Comparison of ENCODE assay signal across 24 cellular contexts in genomic region chr5:133697536-133698258, GRCh38.
"Had no signal": no experiment of that assay in that cellular context is flagged by ENCODE, and none has a peak within 500 bp of the region (broad histone marks: within the 10 kb centered on the region; RNA-seq: fewer than 3 reads in every experiment).

No MANE protein-coding gene starts in this region.

- H3K36me3 Mint-ChIP-seq: activated naive CD8-positive, alpha-beta T cell had no signal

- H3K4me1 ChIP-seq: left lung, lower lobe of right lung, prostate gland, testis, transverse colon, uterus had no signal

- H3K9me3 Mint-ChIP-seq: activated T-cell treated with anti-CD3 and anti-CD28 coated beads, Interleukin-2, amount 50 U/mL, for 4 hours; central memory CD8-positive, alpha-beta T cell; T-helper 2 cell treated with Interferon-gamma antibody and Interleukin-4, amounts not matched to agents 5 μg/mL and 100 μg/mL, for 36 hours had no signal

- ATAC-seq: activated CD4-positive, alpha-beta T cell treated with anti-CD3 and anti-CD28 coated beads for 36 hours; activated CD8-positive, alpha-beta T cell treated with anti-CD3 and anti-CD28 coated beads, Interleukin-2, amount 10 ng/mL, durations not matched to agents 7 days and 5 days; activated T-cell treated with anti-CD3 and anti-CD28 coated beads, Interleukin-2, amount 50 U/mL, for 4 hours; left lung; lower lobe of right lung; sciatic nerve had no signal

- H3K36me3 ChIP-seq: left lung, lower lobe of right lung, ovary, prostate gland, transverse colon, uterus had no signal

- H3K4me3 Mint-ChIP-seq: activated CD4-positive, alpha-beta T cell treated with anti-CD3 and anti-CD28 coated beads for 36 hours; activated CD8-positive, alpha-beta T cell treated with anti-CD3 and anti-CD28 coated beads, Interleukin-2, amount 10 ng/mL, durations not matched to agents 7 days and 5 days; activated naive CD8-positive, alpha-beta T cell; activated T-cell treated with anti-CD3 and anti-CD28 coated beads, Interleukin-2, amount 50 U/mL, for 4 hours; central memory CD8-positive, alpha-beta T cell; T-helper 2 cell treated with Interferon-gamma antibody and Interleukin-4, amounts not matched to agents 5 μg/mL and 100 μg/mL, for 36 hours had no signal

- H3K27ac ChIP-seq: left lung, lower lobe of right lung, ovary, prostate gland, testis, transverse colon, uterus had no signal

- H3K27ac Mint-ChIP-seq: activated CD4-positive, alpha-beta T cell treated with anti-CD3 and anti-CD28 coated beads for 36 hours; activated CD8-positive, alpha-beta T cell treated with anti-CD3 and anti-CD28 coated beads, Interleukin-2, amount 10 ng/mL, durations not matched to agents 7 days and 5 days; activated naive CD8-positive, alpha-beta T cell; T-helper 2 cell treated with Interferon-gamma antibody and Interleukin-4, amounts not matched to agents 5 μg/mL and 100 μg/mL, for 36 hours had no signal

- H3K27me3 ChIP-seq: left lung, ovary, testis, transverse colon, uterus had no signal

- H3K4me3 ChIP-seq: left lung, lower lobe of right lung, ovary, prostate gland, testis, transverse colon, uterus had no signal

- DNase-seq: activated CD4-positive, alpha-beta T cell treated with anti-CD3 and anti-CD28 coated beads for 36 hours; activated CD4-positive, CD25-positive, alpha-beta regulatory T cell; activated CD8-positive, alpha-beta T cell treated with anti-CD3 and anti-CD28 coated beads, Interleukin-2, amount 10 ng/mL, durations not matched to agents 7 days and 5 days; activated naive CD4-positive, alpha-beta T cell treated with Interleukin-2 at 50 U/mL for 16 hours; activated T-cell treated with anti-CD3 and anti-CD28 coated beads, Interleukin-2, amount 50 U/mL, for 4 hours; dermis blood vessel endothelial cell; effector CD4-positive, alpha-beta T cell; left lung; lower lobe of right lung; ovary; retina; small intestine; stimulated activated CD4-positive, alpha-beta T cell treated with anti-CD3 and anti-CD28 coated beads, Interleukin-1b, Interleukin-23, amount 100 ng/mL, for 48 hours; stimulated activated CD4-positive, alpha-beta T cell treated with anti-CD3 and anti-CD28 coated beads, Interleukin-4, amount 100 ng/mL, for 4 hours; stimulated activated naive CD4-positive, alpha-beta T cell; T-helper 1 cell; testis; transverse colon; uterus had no signal

- H3K9me3 ChIP-seq: left lung, lower lobe of right lung, ovary, prostate gland, testis, transverse colon, uterus had no signal
